9 cellular contexts compared by ENCODE assay signal in the genomic region with DNA sequence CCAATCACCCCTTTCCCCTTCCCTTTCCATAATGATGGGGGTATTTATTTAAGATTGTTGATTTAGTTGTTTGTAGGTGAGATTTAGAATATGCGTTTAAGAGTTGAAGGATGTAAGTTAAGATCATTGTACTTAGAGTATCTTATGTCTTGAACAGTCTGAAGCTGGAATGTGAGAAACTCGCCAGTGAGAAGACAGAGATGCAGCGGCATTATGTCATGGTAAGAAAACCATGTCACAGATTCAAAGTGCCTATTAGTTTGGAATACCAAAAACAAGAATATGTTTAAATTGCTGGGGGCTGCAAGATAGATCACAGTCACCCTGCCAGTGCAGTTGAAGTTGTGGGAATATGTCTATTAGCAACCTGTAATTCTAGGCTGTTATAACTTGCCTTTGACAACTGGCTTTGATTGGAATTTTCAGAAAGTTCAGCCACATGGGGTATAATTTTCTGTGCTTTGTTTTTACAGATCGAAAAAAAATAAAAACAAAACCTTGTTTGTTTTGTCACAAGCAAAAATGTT. TPM values are rescaled to one million over a fixed set of nuclear protein-coding genes. Genes with fewer than 3 reads are reported as not detected.
DNase-seq lines count a peak whose midpoint lies in the region; TF ChIP-seq lines count a peak whose summit lies in the region.
"Had no signal": no experiment of that assay in that cellular context is flagged by ENCODE, and none has a peak within 500 bp of the region (broad histone marks: within the 10 kb centered on the region; RNA-seq: fewer than 3 reads in every experiment).

No MANE protein-coding gene starts in this region.

- DNase-seq in AG09309 (ENCODE audit: low read depth) (no peak), chondrocyte (ENCODE audit: low spot score) (no peak), myocyte (ENCODE audit: low read depth) (peak; percentile 40), NCI-H1694 treated with DMSO at 0.1 percent for 48 hours (lab: John Stamatoyannopoulos, UW) (no peak), tibial nerve (ENCODE audit: low spot score in 2 of 2) (no peak), occipital lobe (lab: John Stamatoyannopoulos, UW) (no peak), posterior vena cava (ENCODE audit: low spot score) (no peak)
- DNase-seq: T-helper 9 cell had no signal

- H3K27ac Mint-ChIP-seq in chondrocyte (ENCODE audit: unreplicated experiment) = peak overlapping the region; percentile 76

- no peaks in the 10 kb centered on the region for H3K9me3 ChIP-seq in HEK293 (ENCODE audit: control insufficient read depth, insufficient read depth, low read depth, low read length)
- no peaks in the 10 kb centered on the region for H3K9me3 ChIP-seq in tibial nerve

- H3K4me1 ChIP-seq in HEK293 (ENCODE audit: control insufficient read depth, insufficient read depth, low read length) (no peaks in the 10 kb centered on the region), tibial nerve (peaks cover 0 to 58% (median 4%) of the 10 kb centered on the region in 4 donors)

- H3K36me3 Mint-ChIP-seq in chondrocyte (ENCODE audit: low read depth) = peaks cover 9% of the 10 kb centered on the region

- H3K27ac ChIP-seq in HEK293 (ENCODE audit: extremely low read depth, low read depth, low read length) (no peak overlapping the region), tibial nerve (no peak overlapping the region)

- no peaks in the 10 kb centered on the region for H3K27me3 Mint-ChIP-seq in chondrocyte (ENCODE audit: low read depth)

- H3K4me1 Mint-ChIP-seq in chondrocyte (ENCODE audit: low read depth) = peaks cover 57% of the 10 kb centered on the region

- H3K4me3 ChIP-seq in AG09309 (ENCODE audit: control insufficient read depth, low read depth, low read length) (peak overlapping the region; percentile 50), HEK293 (ENCODE audit: low read depth, low read length) (peak overlapping the region; percentile 93), tibial nerve (no peak overlapping the region)

- CTCF ChIA-PET in HEK293 (lab: Yijun Ruan, JAX) = interaction anchor here (0.6 kb wide), 1 partner anchor 582 kb away, joined by 4 read pairs; no protein-coding TSS in a partner anchor

- H3K4me3 Mint-ChIP-seq in chondrocyte (ENCODE audit: unreplicated experiment) = peak overlapping the region; percentile 91

- no peak for TF ChIP-seq POLR2A in tibial nerve (IDR thresholded peaks at IDR 0.05)

- TF ChIP-seq CTCF in AG09309 (IDR thresholded peaks at IDR 0.05; ENCODE audit: control insufficient read depth, insufficient read depth, low read depth, low read length, missing control alignments) = no peak
- TF ChIP-seq CTCF in HEK293 (tag by site-specific recombination; IDR thresholded peaks at IDR 0.05) = no peak
- no peak for TF ChIP-seq CTCF in chondrocyte (IDR thresholded peaks at IDR 0.05)
- TF ChIP-seq CTCF in tibial nerve (IDR thresholded peaks at IDR 0.05) = no peak

- intact Hi-C loops in posterior vena cava (cut with DNase I) = loop anchor here in 1 of 2 donors (5.0 kb wide), 1 partner anchor 968 kb away; no protein-coding TSS in a partner anchor

- no peak for TF ChIP-seq EP300 in tibial nerve (IDR thresholded peaks at IDR 0.05)

- H3K36me3 ChIP-seq in HEK293 (ENCODE audit: control insufficient read depth in 2 of 2, insufficient read depth in 1 of 2, low read length in 2 of 2) (peaks cover 0 to 25% of the 10 kb centered on the region in 2 experiments; a peak in 1 of 3 replicates), tibial nerve (no peaks in the 10 kb centered on the region)

- POLR2A ChIA-PET in HEK293 (lab: Yijun Ruan, JAX) = no interaction called here

- H3K9me3 Mint-ChIP-seq in chondrocyte (ENCODE audit: low read depth) = no peaks in the 10 kb centered on the region

- no peaks in the 10 kb centered on the region for H3K27me3 ChIP-seq in tibial nerve

- WGBS in tibial nerve, 2 donors = 76 to 84% methylated on average over 4 of the region's 4 CpGs

TF ChIP-seq in HEK293, 187 proteins besides CTCF, POLR2A, EP300 and RAD21:
- TF ChIP-seq ZNF157 (tag by site-specific recombination; IDR thresholded peaks at IDR 0.05) (no peak), SETDB1 (IDR thresholded peaks at IDR 0.05; ENCODE audit: insufficient read length, low read length) (no peak), TRIM28 (IDR thresholded peaks at IDR 0.05; ENCODE audit: borderline replicate concordance, low read length) (0 out of 2 replicates have a peak, but pooled peaks have one; percentile 40), ZNF394 (tag by site-specific recombination; IDR thresholded peaks at IDR 0.05; ENCODE audit: borderline replicate concordance) (peak; percentile 38; the same call in 1 of the 2 replicates), SP7 (tag by site-specific recombination; IDR thresholded peaks at IDR 0.05) (peak; percentile 84)
- TF ChIP-seq, protein P1, sequence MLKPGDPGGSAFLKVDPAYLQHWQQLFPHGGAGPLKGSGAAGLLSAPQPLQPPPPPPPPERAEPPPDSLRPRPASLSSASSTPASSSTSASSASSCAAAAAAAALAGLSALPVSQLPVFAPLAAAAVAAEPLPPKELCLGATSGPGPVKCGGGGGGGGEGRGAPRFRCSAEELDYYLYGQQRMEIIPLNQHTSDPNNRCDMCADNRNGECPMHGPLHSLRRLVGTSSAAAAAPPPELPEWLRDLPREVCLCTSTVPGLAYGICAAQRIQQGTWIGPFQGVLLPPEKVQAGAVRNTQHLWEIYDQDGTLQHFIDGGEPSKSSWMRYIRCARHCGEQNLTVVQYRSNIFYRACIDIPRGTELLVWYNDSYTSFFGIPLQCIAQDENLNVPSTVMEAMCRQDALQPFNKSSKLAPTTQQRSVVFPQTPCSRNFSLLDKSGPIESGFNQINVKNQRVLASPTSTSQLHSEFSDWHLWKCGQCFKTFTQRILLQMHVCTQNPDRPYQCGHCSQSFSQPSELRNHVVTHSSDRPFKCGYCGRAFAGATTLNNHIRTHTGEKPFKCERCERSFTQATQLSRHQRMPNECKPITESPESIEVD (tag by site-specific recombination; IDR thresholded peaks at IDR 0.05) = peak; percentile 80

RNA-seq across cellular contexts. Expression of a gene that starts 3.0 kb away (rescaled TPM):
- total RNA-seq in chondrocyte = 62.3 to 82.5 TPM (median 66.0 TPM) in 3 replicates
- total RNA-seq in myocyte = 64.1 and 98.3 TPM in 2 replicates
- polyA plus RNA-seq in myocyte (2012) = 39.9 TPM
- 10 to 100 TPM; 28.0 to 34.3 (median 29.8) TPM for total RNA-seq in tibial nerve
- total RNA-seq in occipital lobe = 70.5 TPM
- total RNA-seq in posterior vena cava = 10 to 100 TPM; 24.2 to 34.9 TPM

Comparison
In these comparisons a context has a peak if more than half of its experiments do, and no peak if none do; other contexts are left out.
1. H3K4me3 ChIP-seq: peak in AG09309 (single experiment) and HEK293 (single experiment); none in tibial nerve (0 of 4).